1 cellular context compared by ENCODE assay signal in genomic region chr11:46918087-46918751, GRCh38.
TF ChIP-seq lines count a peak whose summit lies in the region.

Gene LRP4 (minus strand): TSS chr11:46918550. CDS start chr11:46918379, 171 bp downstream.

TF ChIP-seq in HEK293, 187 proteins besides CTCF, POLR2A, EP300 and RAD21 (continued from another document):
- TF ChIP-seq, protein P1, sequence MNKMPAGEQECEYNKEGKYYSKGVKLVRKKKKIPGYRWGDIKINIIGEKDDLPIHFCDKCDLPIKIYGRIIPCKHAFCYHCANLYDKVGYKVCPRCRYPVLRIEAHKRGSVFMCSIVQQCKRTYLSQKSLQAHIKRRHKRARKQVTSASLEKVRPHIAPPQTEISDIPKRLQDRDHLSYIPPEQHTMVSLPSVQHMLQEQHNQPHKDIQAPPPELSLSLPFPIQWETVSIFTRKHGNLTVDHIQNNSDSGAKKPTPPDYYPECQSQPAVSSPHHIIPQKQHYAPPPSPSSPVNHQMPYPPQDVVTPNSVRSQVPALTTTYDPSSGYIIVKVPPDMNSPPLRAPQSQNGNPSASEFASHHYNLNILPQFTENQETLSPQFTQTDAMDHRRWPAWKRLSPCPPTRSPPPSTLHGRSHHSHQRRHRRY (tag by site-specific recombination; IDR thresholded peaks at IDR 0.05) = no peak
- TF ChIP-seq ZNF391 (tag by site-specific recombination; IDR thresholded peaks at IDR 0.05; ENCODE audit: borderline replicate concordance, low read depth) (0 out of 2 replicates have a peak, but pooled peaks have one; percentile 16), ZNF623 (tag by site-specific recombination; IDR thresholded peaks at IDR 0.05) (no peak), ZNF785 (tag by site-specific recombination; IDR thresholded peaks at IDR 0.05) (no peak), ZNF24 (tag by site-specific recombination; IDR thresholded peaks at IDR 0.05) (no peak), ZNF341 (tag by site-specific recombination; IDR thresholded peaks at IDR 0.05; ENCODE audit: low read depth) (0 out of 2 replicates have a peak, but pooled peaks have one; percentile 18), ZNF426 (tag by site-specific recombination; IDR thresholded peaks at IDR 0.05) (no peak), HOXA7 (CRISPR knock-in tag; IDR thresholded peaks at IDR 0.05; ENCODE audit: borderline replicate concordance) (no peak), PRDM6 (tag by site-specific recombination; IDR thresholded peaks at IDR 0.05) (no peak), GLI2 (tag by site-specific recombination; IDR thresholded peaks at IDR 0.05; ENCODE audit: borderline replicate concordance, low read depth) (no peak)
- TF ChIP-seq, protein P2, sequence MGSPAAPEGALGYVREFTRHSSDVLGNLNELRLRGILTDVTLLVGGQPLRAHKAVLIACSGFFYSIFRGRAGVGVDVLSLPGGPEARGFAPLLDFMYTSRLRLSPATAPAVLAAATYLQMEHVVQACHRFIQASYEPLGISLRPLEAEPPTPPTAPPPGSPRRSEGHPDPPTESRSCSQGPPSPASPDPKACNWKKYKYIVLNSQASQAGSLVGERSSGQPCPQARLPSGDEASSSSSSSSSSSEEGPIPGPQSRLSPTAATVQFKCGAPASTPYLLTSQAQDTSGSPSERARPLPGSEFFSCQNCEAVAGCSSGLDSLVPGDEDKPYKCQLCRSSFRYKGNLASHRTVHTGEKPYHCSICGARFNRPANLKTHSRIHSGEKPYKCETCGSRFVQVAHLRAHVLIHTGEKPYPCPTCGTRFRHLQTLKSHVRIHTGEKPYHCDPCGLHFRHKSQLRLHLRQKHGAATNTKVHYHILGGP (tag by site-specific recombination; IDR thresholded peaks at IDR 0.05) = no peak
